In genomic region chr18:24278591-24278990, GRCh38 we compare ENCODE assay signal across 34 cellular contexts.
"Had no signal": no experiment of that assay in that cellular context is flagged by ENCODE, and none has a peak within 500 bp of the region (broad histone marks: within the 10 kb centered on the region; RNA-seq: fewer than 3 reads in every experiment).

No MANE protein-coding gene starts in this region.

- ATAC-seq: activated CD4-positive, alpha-beta T cell treated with anti-CD3 and anti-CD28 coated beads for 36 hours; activated CD4-positive, CD25-positive, alpha-beta regulatory T cell treated with anti-CD3 and anti-CD28 coated beads, Interleukin-2, amount 50 U/mL, for 24 hours; activated CD8-positive, alpha-beta memory T cell treated with anti-CD3 and anti-CD28 coated beads, Interleukin-2, amount 10 ng/mL, durations not matched to agents 7 days and 5 days; activated CD8-positive, alpha-beta T cell treated with anti-CD3 and anti-CD28 coated beads, Interleukin-2, amount 10 ng/mL, durations not matched to agents 7 days and 5 days; activated naive CD4-positive, alpha-beta T cell treated with anti-CD3 and anti-CD28 coated beads, Interleukin-2, amount 50 U/mL, for 72 hours; body of pancreas; T-cell; WTC11 had no signal

- DNase-seq: activated CD4-positive, alpha-beta memory T cell treated with anti-CD3 and anti-CD28 coated beads, Interleukin-2, amount 10 ng/mL, durations not matched to agents 7 days and 5 days; activated CD4-positive, alpha-beta T cell treated with anti-CD3 and anti-CD28 coated beads for 1 hour; activated CD4-positive, alpha-beta T cell treated with anti-CD3 and anti-CD28 coated beads for 36 hours; activated CD4-positive, alpha-beta T cell treated with anti-CD3 and anti-CD28 coated beads for 48 hours; activated CD4-positive, alpha-beta T cell treated with anti-CD3 and anti-CD28 coated beads, Interleukin-2, amount 10 ng/mL, durations not matched to agents 7 days and 5 days; activated CD4-positive, alpha-beta T cell treated with anti-CD3 and anti-CD28 coated beads, Interleukin-2, amount 50 U/mL, for 48 hours; activated CD4-positive, CD25-positive, alpha-beta regulatory T cell; activated CD8-positive, alpha-beta memory T cell treated with anti-CD3 and anti-CD28 coated beads for 24 hours; activated CD8-positive, alpha-beta memory T cell treated with anti-CD3 and anti-CD28 coated beads, Interleukin-2, amount 10 ng/mL, durations not matched to agents 7 days and 5 days; activated CD8-positive, alpha-beta memory T cell treated with anti-CD3 and anti-CD28 coated beads, Interleukin-2, amount 50 U/mL, for 48 hours; activated CD8-positive, alpha-beta T cell treated with anti-CD3 and anti-CD28 coated beads, Interleukin-2, amount 10 ng/mL, durations not matched to agents 7 days and 5 days; activated effector memory CD4-positive, alpha-beta T cell treated with Interleukin-2 at 50 U/mL for 16 hours; activated gamma-delta T cell treated with Interleukin-2 at 50 U/mL for 16 hours; activated naive CD4-positive, alpha-beta T cell; activated naive CD4-positive, alpha-beta T cell treated with anti-CD3 and anti-CD28 coated beads for 36 hours; activated naive CD4-positive, alpha-beta T cell treated with anti-CD3 and anti-CD28 coated beads, Interleukin-2, amount 50 U/mL, for 16 hours; activated naive CD8-positive, alpha-beta T cell treated with anti-CD3 and anti-CD28 coated beads for 36 hours; activated T-cell treated with anti-CD3 and anti-CD28 coated beads, Interleukin-2, amount 50 U/mL, for 24 hours; activated T-cell treated with anti-CD3 and anti-CD28 coated beads, Interleukin-2, amount 50 U/mL, for 48 hours; adrenal gland; amniotic stem cell; aorta; body of pancreas; brain microvascular endothelial cell; central memory CD4-positive, alpha-beta T cell; T-cell; T-helper 2 cell; T-helper 9 cell; WERI-Rb-1 had no signal

- H3K4me3 ChIP-seq: adrenal gland, body of pancreas, breast epithelium had no signal

- H3K27ac ChIP-seq: adrenal gland, body of pancreas, brain microvascular endothelial cell, breast epithelium, WERI-Rb-1 had no signal

- H3K9me3 ChIP-seq: adrenal gland, body of pancreas, breast epithelium had no signal

- FAIRE-seq: astrocyte had no signal

- H3K36me3 ChIP-seq: adrenal gland, brain microvascular endothelial cell, breast epithelium, WERI-Rb-1 had no signal

- H3K27me3 ChIP-seq: adrenal gland, body of pancreas, brain microvascular endothelial cell, breast epithelium had no signal
